ENCODE assay signal across 1 cellular context in the genomic region with DNA sequence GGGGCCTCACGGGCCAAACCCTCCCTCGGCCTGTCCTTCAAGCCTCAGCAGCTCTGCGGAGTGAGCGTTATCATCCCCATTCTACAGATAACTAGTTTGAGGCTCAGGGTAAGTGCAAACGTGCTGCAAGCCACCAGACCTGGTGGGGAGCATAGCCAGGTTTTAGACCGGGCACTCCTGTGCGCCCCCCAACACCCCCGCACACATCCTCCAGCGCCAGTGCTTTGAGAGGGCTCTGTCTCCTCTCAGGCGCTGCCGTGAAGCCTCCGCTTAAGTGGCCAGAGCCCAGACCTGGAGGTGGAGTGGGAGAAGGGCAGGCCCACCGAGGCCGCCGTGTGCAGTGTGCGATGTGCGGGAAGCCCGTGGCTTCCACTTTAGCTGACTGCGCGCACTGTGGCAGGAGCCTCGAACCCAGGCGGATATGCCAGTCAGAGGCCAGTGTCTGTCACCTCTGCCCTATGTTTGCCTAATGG.
TF ChIP-seq lines count a peak whose summit lies in the region.

No MANE protein-coding gene starts in this region.

TF ChIP-seq in K562, 482 proteins besides CTCF, POLR2A, EP300 and RAD21 (continues in another document):
- TF ChIP-seq ZSCAN29 (IDR thresholded peaks at IDR 0.05): no peak
- no peak for TF ChIP-seq SETDB1 (IDR thresholded peaks at IDR 0.05; ENCODE audit: low read length)
- TF ChIP-seq ZNF12 (CRISPR knock-in tag; IDR thresholded peaks at IDR 0.05): 0 out of 2 replicates have a peak, but pooled peaks have one; percentile 25
- no peak for TF ChIP-seq BRD9 (IDR thresholded peaks at IDR 0.05; ENCODE audit: low read depth, partially characterized antibody)
- TF ChIP-seq SLC30A9 (CRISPR knock-in tag; IDR thresholded peaks at IDR 0.05): no peak
- no peak for TF ChIP-seq JUN (IDR thresholded peaks at IDR 0.05; ENCODE audit: borderline replicate concordance, low read depth, low read length)
- no peak for TF ChIP-seq JUN (CRISPR knock-in tag; IDR thresholded peaks at IDR 0.05; ENCODE audit: borderline replicate concordance)
- TF ChIP-seq, protein P1, sequence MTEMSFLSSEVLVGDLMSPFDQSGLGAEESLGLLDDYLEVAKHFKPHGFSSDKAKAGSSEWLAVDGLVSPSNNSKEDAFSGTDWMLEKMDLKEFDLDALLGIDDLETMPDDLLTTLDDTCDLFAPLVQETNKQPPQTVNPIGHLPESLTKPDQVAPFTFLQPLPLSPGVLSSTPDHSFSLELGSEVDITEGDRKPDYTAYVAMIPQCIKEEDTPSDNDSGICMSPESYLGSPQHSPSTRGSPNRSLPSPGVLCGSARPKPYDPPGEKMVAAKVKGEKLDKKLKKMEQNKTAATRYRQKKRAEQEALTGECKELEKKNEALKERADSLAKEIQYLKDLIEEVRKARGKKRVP (CRISPR knock-in tag; IDR thresholded peaks at IDR 0.05): no peak
- no peak for TF ChIP-seq NR4A1 (CRISPR knock-in tag; IDR thresholded peaks at IDR 0.05)
- TF ChIP-seq NR4A1 (tag; IDR thresholded peaks at IDR 0.05): no peak
- no peak for TF ChIP-seq HOXB6 (CRISPR knock-in tag; IDR thresholded peaks at IDR 0.05; ENCODE audit: borderline replicate concordance)
- no peak for TF ChIP-seq ZHX1 (conservative IDR thresholded peaks at IDR 0.05; ENCODE audit: low read length)
- TF ChIP-seq GATAD2B (IDR thresholded peaks at IDR 0.05; ENCODE audit: borderline replicate concordance): no peak
- peak in 1 of 2 experiments; percentile 30; a peak in 1 of 4 replicates for TF ChIP-seq RCOR1 (IDR thresholded peaks at IDR 0.05; ENCODE audit: borderline replicate concordance in 1 of 2, low read depth in 2 of 2, low read length in 2 of 2)
- no peak for TF ChIP-seq CXXC5 (CRISPR knock-in tag; IDR thresholded peaks at IDR 0.05)
- no peak for TF ChIP-seq NFXL1 (CRISPR knock-in tag; IDR thresholded peaks at IDR 0.05)
- no peak for TF ChIP-seq ZZZ3 (IDR thresholded peaks at IDR 0.05)
- TF ChIP-seq PML (IDR thresholded peaks at IDR 0.05; ENCODE audit: low read length): no peak
- no peak for TF ChIP-seq HIVEP1 (CRISPR knock-in tag; IDR thresholded peaks at IDR 0.05)
- TF ChIP-seq, protein P2, sequence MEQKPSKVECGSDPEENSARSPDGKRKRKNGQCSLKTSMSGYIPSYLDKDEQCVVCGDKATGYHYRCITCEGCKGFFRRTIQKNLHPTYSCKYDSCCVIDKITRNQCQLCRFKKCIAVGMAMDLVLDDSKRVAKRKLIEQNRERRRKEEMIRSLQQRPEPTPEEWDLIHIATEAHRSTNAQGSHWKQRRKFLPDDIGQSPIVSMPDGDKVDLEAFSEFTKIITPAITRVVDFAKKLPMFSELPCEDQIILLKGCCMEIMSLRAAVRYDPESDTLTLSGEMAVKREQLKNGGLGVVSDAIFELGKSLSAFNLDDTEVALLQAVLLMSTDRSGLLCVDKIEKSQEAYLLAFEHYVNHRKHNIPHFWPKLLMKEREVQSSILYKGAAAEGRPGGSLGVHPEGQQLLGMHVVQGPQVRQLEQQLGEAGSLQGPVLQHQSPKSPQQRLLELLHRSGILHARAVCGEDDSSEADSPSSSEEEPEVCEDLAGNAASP (IDR thresholded peaks at IDR 0.05): no peak
- TF ChIP-seq BCOR (IDR thresholded peaks at IDR 0.05): peak; percentile 87
- TF ChIP-seq SRSF1 (IDR thresholded peaks at IDR 0.05; ENCODE audit: low read depth, low read length): no peak
- no peak for TF ChIP-seq ZNF175 (CRISPR knock-in tag; IDR thresholded peaks at IDR 0.05; ENCODE audit: low read depth)
- no peak for TF ChIP-seq ZNF609 (CRISPR knock-in tag; IDR thresholded peaks at IDR 0.05; ENCODE audit: borderline replicate concordance)
- 0 out of 2 replicates have a peak, but pooled peaks have one; percentile 21 for TF ChIP-seq RBFOX2 (IDR thresholded peaks at IDR 0.05; ENCODE audit: low read depth, low read length)
- TF ChIP-seq CEBPB (tag; IDR thresholded peaks at IDR 0.05): no peak
- no peak for TF ChIP-seq STAT5B (CRISPR knock-in tag; IDR thresholded peaks at IDR 0.05)
- TF ChIP-seq HDGF (IDR thresholded peaks at IDR 0.05): no peak
- TF ChIP-seq ZNF589 (CRISPR knock-in tag; IDR thresholded peaks at IDR 0.05; ENCODE audit: low read depth): no peak
- TF ChIP-seq, protein P3, sequence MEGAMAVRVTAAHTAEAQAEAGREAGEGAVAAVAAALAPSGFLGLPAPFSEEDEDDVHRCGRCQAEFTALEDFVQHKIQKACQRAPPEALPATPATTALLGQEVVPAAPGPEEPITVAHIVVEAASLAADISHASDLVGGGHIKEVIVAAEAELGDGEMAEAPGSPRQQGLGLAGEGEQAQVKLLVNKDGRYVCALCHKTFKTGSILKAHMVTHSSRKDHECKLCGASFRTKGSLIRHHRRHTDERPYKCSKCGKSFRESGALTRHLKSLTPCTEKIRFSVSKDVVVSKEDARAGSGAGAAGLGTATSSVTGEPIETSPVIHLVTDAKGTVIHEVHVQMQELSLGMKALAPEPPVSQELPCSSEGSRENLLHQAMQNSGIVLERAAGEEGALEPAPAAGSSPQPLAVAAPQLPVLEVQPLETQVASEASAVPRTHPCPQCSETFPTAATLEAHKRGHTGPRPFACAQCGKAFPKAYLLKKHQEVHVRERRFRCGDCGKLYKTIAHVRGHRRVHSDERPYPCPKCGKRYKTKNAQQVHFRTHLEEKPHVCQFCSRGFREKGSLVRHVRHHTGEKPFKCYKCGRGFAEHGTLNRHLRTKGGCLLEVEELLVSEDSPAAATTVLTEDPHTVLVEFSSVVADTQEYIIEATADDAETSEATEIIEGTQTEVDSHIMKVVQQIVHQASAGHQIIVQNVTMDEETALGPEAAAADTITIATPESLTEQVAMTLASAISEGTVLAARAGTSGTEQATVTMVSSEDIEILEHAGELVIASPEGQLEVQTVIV (CRISPR knock-in tag; IDR thresholded peaks at IDR 0.05; ENCODE audit: borderline replicate concordance): no peak
- TF ChIP-seq ZNF668 (CRISPR knock-in tag; IDR thresholded peaks at IDR 0.05): no peak
- TF ChIP-seq ZNF282 (CRISPR knock-in tag; IDR thresholded peaks at IDR 0.05): no peak
- no peak for TF ChIP-seq RBM14 (IDR thresholded peaks at IDR 0.05; ENCODE audit: borderline replicate concordance, insufficient read depth, low read depth, low read length)
- no peak for TF ChIP-seq NCOA6 (IDR thresholded peaks at IDR 0.05)
- TF ChIP-seq ATF7 (IDR thresholded peaks at IDR 0.05): 0 out of 2 replicates have a peak, but pooled peaks have one; percentile 1
- TF ChIP-seq POLR3A (IDR thresholded peaks at IDR 0.05; ENCODE audit: borderline replicate concordance, extremely low read depth, insufficient read depth, insufficient read length): no peak
- no peak for TF ChIP-seq FOS (IDR thresholded peaks at IDR 0.05; ENCODE audit: extremely low read depth, insufficient read length)
- no peak for TF ChIP-seq SRSF3 (IDR thresholded peaks at IDR 0.05; ENCODE audit: insufficient read depth, low read length)
- no peak for TF ChIP-seq TRIM28 (IDR thresholded peaks at IDR 0.05)
- TF ChIP-seq ZNF212 (CRISPR knock-in tag; IDR thresholded peaks at IDR 0.05): no peak
- TF ChIP-seq BRD4 (IDR thresholded peaks at IDR 0.05): no peak
- no peak for TF ChIP-seq ILK (tag; IDR thresholded peaks at IDR 0.05; ENCODE audit: borderline replicate concordance, low read depth)
- no peak for TF ChIP-seq LEF1 (IDR thresholded peaks at IDR 0.05)
- TF ChIP-seq, protein P4, sequence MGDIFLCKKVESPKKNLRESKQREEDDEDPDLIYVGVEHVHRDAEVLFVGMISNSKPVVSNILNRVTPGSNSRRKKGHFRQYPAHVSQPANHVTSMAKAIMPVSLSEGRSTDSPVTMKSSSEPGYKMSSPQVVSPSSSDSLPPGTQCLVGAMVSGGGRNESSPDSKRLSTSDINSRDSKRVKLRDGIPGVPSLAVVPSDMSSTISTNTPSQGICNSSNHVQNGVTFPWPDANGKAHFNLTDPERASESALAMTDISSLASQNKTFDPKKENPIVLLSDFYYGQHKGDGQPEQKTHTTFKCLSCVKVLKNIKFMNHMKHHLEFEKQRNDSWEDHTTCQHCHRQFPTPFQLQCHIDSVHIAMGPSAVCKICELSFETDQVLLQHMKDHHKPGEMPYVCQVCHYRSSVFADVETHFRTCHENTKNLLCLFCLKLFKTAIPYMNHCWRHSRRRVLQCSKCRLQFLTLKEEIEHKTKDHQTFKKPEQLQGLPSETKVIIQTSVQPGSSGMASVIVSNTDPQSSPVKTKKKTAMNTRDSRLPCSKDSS (IDR thresholded peaks at IDR 0.05; ENCODE audit: low read depth, partially characterized antibody): no peak
- peak; percentile 77 to 88 for TF ChIP-seq KDM1A (IDR thresholded peaks at IDR 0.05)
- TF ChIP-seq ZBTB5 (IDR thresholded peaks at IDR 0.05): no peak
- TF ChIP-seq, protein P5, sequence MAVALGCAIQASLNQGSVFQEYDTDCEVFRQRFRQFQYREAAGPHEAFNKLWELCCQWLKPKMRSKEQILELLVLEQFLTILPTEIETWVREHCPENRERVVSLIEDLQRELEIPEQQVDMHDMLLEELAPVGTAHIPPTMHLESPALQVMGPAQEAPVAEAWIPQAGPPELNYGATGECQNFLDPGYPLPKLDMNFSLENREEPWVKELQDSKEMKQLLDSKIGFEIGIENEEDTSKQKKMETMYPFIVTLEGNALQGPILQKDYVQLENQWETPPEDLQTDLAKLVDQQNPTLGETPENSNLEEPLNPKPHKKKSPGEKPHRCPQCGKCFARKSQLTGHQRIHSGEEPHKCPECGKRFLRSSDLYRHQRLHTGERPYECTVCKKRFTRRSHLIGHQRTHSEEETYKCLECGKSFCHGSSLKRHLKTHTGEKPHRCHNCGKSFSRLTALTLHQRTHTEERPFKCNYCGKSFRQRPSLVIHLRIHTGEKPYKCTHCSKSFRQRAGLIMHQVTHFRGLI (CRISPR knock-in tag; IDR thresholded peaks at IDR 0.05): no peak
- TF ChIP-seq TSC22D4 (tag; IDR thresholded peaks at IDR 0.05): no peak
- no peak for TF ChIP-seq BHLHE40 (IDR thresholded peaks at IDR 0.05; ENCODE audit: low read length)
- no peak for TF ChIP-seq MTA2 (IDR thresholded peaks at IDR 0.05; ENCODE audit: low read depth)
- TF ChIP-seq MAFF (IDR thresholded peaks at IDR 0.05; ENCODE audit: low read length): no peak
- no peak for TF ChIP-seq ZNF830 (CRISPR knock-in tag; IDR thresholded peaks at IDR 0.05)
- peak; percentile 47 for TF ChIP-seq RBM25 (IDR thresholded peaks at IDR 0.05; ENCODE audit: low read depth, low read length, severe bottlenecking)
